Comparison of ENCODE assay signal across 1 cellular context in genomic region chr22:22901578-22902218, GRCh38.
TF ChIP-seq lines count a peak whose summit lies in the region.

No MANE protein-coding gene starts in this region.

TF ChIP-seq in K562, 482 proteins besides CTCF, POLR2A, EP300 and RAD21 (continued from another document and continues in another):
- TF ChIP-seq, protein P1, sequence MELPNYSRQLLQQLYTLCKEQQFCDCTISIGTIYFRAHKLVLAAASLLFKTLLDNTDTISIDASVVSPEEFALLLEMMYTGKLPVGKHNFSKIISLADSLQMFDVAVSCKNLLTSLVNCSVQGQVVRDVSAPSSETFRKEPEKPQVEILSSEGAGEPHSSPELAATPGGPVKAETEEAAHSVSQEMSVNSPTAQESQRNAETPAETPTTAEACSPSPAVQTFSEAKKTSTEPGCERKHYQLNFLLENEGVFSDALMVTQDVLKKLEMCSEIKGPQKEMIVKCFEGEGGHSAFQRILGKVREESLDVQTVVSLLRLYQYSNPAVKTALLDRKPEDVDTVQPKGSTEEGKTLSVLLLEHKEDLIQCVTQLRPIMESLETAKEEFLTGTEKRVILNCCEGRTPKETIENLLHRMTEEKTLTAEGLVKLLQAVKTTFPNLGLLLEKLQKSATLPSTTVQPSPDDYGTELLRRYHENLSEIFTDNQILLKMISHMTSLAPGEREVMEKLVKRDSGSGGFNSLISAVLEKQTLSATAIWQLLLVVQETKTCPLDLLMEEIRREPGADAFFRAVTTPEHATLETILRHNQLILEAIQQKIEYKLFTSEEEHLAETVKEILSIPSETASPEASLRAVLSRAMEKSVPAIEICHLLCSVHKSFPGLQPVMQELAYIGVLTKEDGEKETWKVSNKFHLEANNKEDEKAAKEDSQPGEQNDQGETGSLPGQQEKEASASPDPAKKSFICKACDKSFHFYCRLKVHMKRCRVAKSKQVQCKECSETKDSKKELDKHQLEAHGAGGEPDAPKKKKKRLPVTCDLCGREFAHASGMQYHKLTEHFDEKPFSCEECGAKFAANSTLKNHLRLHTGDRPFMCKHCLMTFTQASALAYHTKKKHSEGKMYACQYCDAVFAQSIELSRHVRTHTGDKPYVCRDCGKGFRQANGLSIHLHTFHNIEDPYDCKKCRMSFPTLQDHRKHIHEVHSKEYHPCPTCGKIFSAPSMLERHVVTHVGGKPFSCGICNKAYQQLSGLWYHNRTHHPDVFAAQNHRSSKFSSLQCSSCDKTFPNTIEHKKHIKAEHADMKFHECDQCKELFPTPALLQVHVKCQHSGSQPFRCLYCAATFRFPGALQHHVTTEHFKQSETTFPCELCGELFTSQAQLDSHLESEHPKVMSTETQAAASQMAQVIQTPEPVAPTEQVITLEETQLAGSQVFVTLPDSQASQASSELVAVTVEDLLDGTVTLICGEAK (IDR thresholded peaks at IDR 0.05), result no peak
- TF ChIP-seq, protein P1 (CRISPR knock-in tag; IDR thresholded peaks at IDR 0.05), result no peak
- TF ChIP-seq ZNF780A (CRISPR knock-in tag; IDR thresholded peaks at IDR 0.05) (no peak), TCF7 (IDR thresholded peaks at IDR 0.05; ENCODE audit: borderline replicate concordance) (no peak), BRCA1 (IDR thresholded peaks at IDR 0.05) (no peak), BRCA1 (CRISPR knock-in tag; IDR thresholded peaks at IDR 0.05) (peak; percentile 91; the same call in 1 of the 2 replicates), PTBP1 (IDR thresholded peaks at IDR 0.05; ENCODE audit: low read depth, low read length) (no peak), C11orf30 (IDR thresholded peaks at IDR 0.05; ENCODE audit: low read depth) (no peak), RB1 (IDR thresholded peaks at IDR 0.05; ENCODE audit: low read depth) (no peak), RFX1 (IDR thresholded peaks at IDR 0.05) (no peak), TAF15 (IDR thresholded peaks at IDR 0.05; ENCODE audit: low read depth, low read length) (no peak), TCF7L2 (IDR thresholded peaks at IDR 0.05; ENCODE audit: low read depth, low read length) (no peak), ZNF644 (tag; IDR thresholded peaks at IDR 0.05; ENCODE audit: low read depth) (no peak), ZHX1 (conservative IDR thresholded peaks at IDR 0.05; ENCODE audit: low read length) (no peak), STAT6 (CRISPR knock-in tag; IDR thresholded peaks at IDR 0.05) (no peak), ETV6 (IDR thresholded peaks at IDR 0.05; ENCODE audit: borderline replicate concordance in 1 of 2, low read depth in 2 of 2, low read length in 1 of 2) (no peak), ETV6 (CRISPR knock-in tag; IDR thresholded peaks at IDR 0.05; ENCODE audit: borderline replicate concordance) (no peak), ERF (CRISPR knock-in tag; IDR thresholded peaks at IDR 0.05) (0 out of 2 replicates have a peak, but pooled peaks have one; percentile 30), PATZ1 (CRISPR knock-in tag; IDR thresholded peaks at IDR 0.05; ENCODE audit: borderline replicate concordance) (no peak), ZNF518B (CRISPR knock-in tag; IDR thresholded peaks at IDR 0.05) (no peak), KDM2B (CRISPR knock-in tag; IDR thresholded peaks at IDR 0.05) (no peak)
- TF ChIP-seq, protein P2, sequence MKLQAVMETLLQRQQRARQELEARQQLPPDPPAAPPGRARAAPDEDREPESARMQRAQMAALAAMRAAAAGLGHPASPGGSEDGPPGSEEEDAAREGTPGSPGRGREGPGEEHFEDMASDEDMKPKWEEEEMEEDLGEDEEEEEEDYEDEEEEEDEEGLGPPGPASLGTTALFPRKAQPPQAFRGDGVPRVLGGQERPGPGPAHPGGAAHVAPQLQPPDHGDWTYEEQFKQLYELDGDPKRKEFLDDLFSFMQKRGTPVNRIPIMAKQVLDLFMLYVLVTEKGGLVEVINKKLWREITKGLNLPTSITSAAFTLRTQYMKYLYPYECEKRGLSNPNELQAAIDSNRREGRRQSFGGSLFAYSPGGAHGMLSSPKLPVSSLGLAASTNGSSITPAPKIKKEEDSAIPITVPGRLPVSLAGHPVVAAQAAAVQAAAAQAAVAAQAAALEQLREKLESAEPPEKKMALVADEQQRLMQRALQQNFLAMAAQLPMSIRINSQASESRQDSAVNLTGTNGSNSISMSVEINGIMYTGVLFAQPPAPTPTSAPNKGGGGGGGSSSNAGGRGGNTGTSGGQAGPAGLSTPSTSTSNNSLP (IDR thresholded peaks at IDR 0.05; ENCODE audit: borderline replicate concordance, low read depth, low read length), result no peak
- TF ChIP-seq, protein P3, sequence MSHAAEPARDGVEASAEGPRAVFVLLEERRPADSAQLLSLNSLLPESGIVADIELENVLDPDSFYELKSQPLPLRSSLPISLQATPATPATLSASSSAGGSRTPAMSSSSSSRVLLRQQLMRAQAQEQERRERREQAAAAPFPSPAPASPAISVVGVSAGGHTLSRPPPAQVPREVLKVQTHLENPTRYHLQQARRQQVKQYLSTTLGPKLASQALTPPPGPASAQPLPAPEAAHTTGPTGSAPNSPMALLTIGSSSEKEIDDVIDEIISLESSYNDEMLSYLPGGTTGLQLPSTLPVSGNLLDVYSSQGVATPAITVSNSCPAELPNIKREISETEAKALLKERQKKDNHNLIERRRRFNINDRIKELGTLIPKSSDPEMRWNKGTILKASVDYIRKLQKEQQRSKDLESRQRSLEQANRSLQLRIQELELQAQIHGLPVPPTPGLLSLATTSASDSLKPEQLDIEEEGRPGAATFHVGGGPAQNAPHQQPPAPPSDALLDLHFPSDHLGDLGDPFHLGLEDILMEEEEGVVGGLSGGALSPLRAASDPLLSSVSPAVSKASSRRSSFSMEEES (CRISPR knock-in tag; IDR thresholded peaks at IDR 0.05), result no peak
